8 cellular contexts compared by ENCODE assay signal in the genomic region with DNA sequence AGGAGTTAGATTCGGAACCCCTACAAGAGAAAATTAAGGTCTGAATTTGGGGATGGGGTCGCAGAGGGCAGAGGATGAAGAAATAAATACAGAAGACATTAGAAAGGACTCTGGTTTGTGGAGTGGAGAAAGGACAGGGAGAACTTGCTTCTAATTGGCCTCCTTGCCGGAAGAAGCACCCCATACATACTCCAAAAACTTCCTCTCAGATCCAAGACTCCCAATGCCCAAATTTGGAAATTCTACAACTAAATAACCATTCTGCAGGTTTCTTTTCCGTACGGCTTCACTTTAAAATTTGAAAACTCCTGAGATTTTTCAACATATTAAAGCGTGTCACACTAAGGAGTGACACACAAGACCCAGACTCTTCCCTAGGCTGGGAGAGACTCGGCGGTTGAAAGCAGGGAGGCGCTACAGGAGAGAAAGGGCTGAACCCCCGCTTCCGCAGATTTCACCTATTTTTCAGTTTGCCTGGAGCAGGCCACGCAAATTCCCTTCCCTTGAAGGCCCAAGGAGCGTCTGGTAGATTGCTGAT. TPM values are rescaled to one million over a fixed set of nuclear protein-coding genes. Genes with fewer than 3 reads are reported as not detected.
DNase-seq lines count a peak whose midpoint lies in the region; ATAC-seq and TF ChIP-seq lines count a peak whose summit lies in the region.

No MANE protein-coding gene starts in this region.

- H3K36me3 Mint-ChIP-seq in Caco-2 (ENCODE audit: insufficient read depth, unreplicated experiment), result peaks cover 58% of the 10 kb centered on the region
- H3K36me3 Mint-ChIP-seq in activated CD8-positive, alpha-beta T cell treated with anti-CD3 and anti-CD28 coated beads for 36 hours (ENCODE audit: low read depth), result peaks cover 59% of the 10 kb centered on the region

- H3K36me3 ChIP-seq in Caco-2 (ENCODE audit: control insufficient read depth, insufficient read depth, low read length), result peaks cover 7% of the 10 kb centered on the region; the same call in 1 of the 2 replicates

- H3K4me3 Mint-ChIP-seq in Caco-2 (ENCODE audit: unreplicated experiment), result peak overlapping the region; percentile 85
- H3K4me3 Mint-ChIP-seq in activated CD8-positive, alpha-beta T cell treated with anti-CD3 and anti-CD28 coated beads for 36 hours, result peak overlapping the region; percentile 90

- CTCF ChIA-PET in Caco-2 (lab: Charles Lee), result no interaction called here
- CTCF ChIA-PET in activated CD8-positive, alpha-beta T cell treated with anti-CD3 and anti-CD28 coated beads for 36 hours (lab: Charles Lee), result no interaction called here

- no peak for TF ChIP-seq CTCF in Caco-2 (IDR thresholded peaks at IDR 0.05; ENCODE audit: insufficient read depth in 1 of 2, low read depth in 1 of 2, low read length in 1 of 2, severe bottlenecking in 1 of 2, unreplicated experiment in 1 of 2)
- TF ChIP-seq CTCF in activated CD8-positive, alpha-beta T cell treated with anti-CD3 and anti-CD28 coated beads for 36 hours (IDR thresholded peaks at IDR 0.05), result no peak

- H3K9me3 Mint-ChIP-seq in Caco-2 (ENCODE audit: unreplicated experiment), result no peaks in the 10 kb centered on the region
- no peaks in the 10 kb centered on the region for H3K9me3 Mint-ChIP-seq in activated CD8-positive, alpha-beta T cell treated with anti-CD3 and anti-CD28 coated beads for 36 hours

- ATAC-seq in HG02759 (IDR thresholded peaks at IDR 0.05; ENCODE audit: unreplicated experiment), result peak; percentile 0
- ATAC-seq in activated CD8-positive, alpha-beta T cell treated with anti-CD3 and anti-CD28 coated beads for 36 hours, result peak; percentile 6
- ATAC-seq in HG03159 (IDR thresholded peaks at IDR 0.05; ENCODE audit: unreplicated experiment), result no peak
- ATAC-seq in GM19328 (IDR thresholded peaks at IDR 0.05; ENCODE audit: unreplicated experiment), result no peak

- POLR2A ChIA-PET in Caco-2 (lab: Charles Lee), result no interaction called here
- POLR2A ChIA-PET in activated CD8-positive, alpha-beta T cell treated with anti-CD3 and anti-CD28 coated beads for 36 hours (lab: Charles Lee), result interaction anchor here (0.6 kb wide), 1 partner anchor 23 kb away, joined by 3 read pairs; no protein-coding TSS in a partner anchor

- H3K4me3 ChIP-seq in Caco-2 (ENCODE audit: low read depth, low read length), result peak overlapping the region; percentile 96
- H3K4me3 ChIP-seq in skeletal muscle cell (ENCODE audit: low read depth, low read length), result peak overlapping the region; percentile 99

- no peaks in the 10 kb centered on the region for H3K9me3 ChIP-seq in Caco-2

- H3K27me3 Mint-ChIP-seq in Caco-2 (ENCODE audit: insufficient read depth, unreplicated experiment), result no peaks in the 10 kb centered on the region
- H3K27me3 Mint-ChIP-seq in activated CD8-positive, alpha-beta T cell treated with anti-CD3 and anti-CD28 coated beads for 36 hours, result no peaks in the 10 kb centered on the region

- peaks cover 37% of the 10 kb centered on the region for H3K4me1 ChIP-seq in Caco-2

- DNase-seq in Caco-2 (no peak), hepatic stellate cell (ENCODE audit: low spot score) (peak; percentile 54), skeletal muscle cell (ENCODE audit: low read depth) (no peak), mesenteric fat pad (ENCODE audit: low spot score) (no peak)
- DNase-seq in activated CD8-positive, alpha-beta T cell treated with anti-CD3 and anti-CD28 coated beads for 36 hours, result no peak

- BruUV-seq in Caco-2 (replicated peaks; lab: Mats Ljungman, UMichigan), result TSS peak; percentile 68

- H3K27ac Mint-ChIP-seq in Caco-2 (ENCODE audit: unreplicated experiment), result peak overlapping the region; percentile 94
- H3K27ac Mint-ChIP-seq in activated CD8-positive, alpha-beta T cell treated with anti-CD3 and anti-CD28 coated beads for 36 hours, result peak overlapping the region; percentile 96

- peaks cover 36% of the 10 kb centered on the region for H3K4me1 Mint-ChIP-seq in Caco-2 (ENCODE audit: low read depth, unreplicated experiment)
- peaks cover 54% of the 10 kb centered on the region for H3K4me1 Mint-ChIP-seq in activated CD8-positive, alpha-beta T cell treated with anti-CD3 and anti-CD28 coated beads for 36 hours (ENCODE audit: low read depth)

- H3K27me3 ChIP-seq in Caco-2 (replicated peaks; ENCODE audit: control insufficient read depth, insufficient read depth, low read length), result no peaks in the 10 kb centered on the region

- intact Hi-C loops in Caco-2 (cut with micrococcal nuclease; ENCODE audit: unreplicated experiment), result loop anchor here (1.0 to 10.0 kb wide), 5 partner anchors 38 to 386 kb away; a partner anchor contains a TSS
- intact Hi-C loops in activated CD8-positive, alpha-beta T cell treated with anti-CD3 and anti-CD28 coated beads for 36 hours (cut with micrococcal nuclease), result no loop called here

RNA-seq across cellular contexts. Expression of a gene that starts 0.5 kb away (rescaled TPM):
- total RNA-seq in Caco-2 (2022) (12.6 and 13.4 TPM in 2 replicates), mesenteric fat pad (5.2 TPM)
- total RNA-seq in activated CD8-positive, alpha-beta T cell treated with anti-CD3 and anti-CD28 coated beads for 36 hours, result 1 to 10 TPM; 4.2 to 5.6 TPM

RNA-seq across cellular contexts. Expression of a gene that starts 0.9 kb away (rescaled TPM):
- 1,305 and 1,418 TPM in 2 replicates for total RNA-seq in Caco-2 (2022)
- 1,000 to 10,000 TPM; 1,457 to 1,492 TPM for total RNA-seq in activated CD8-positive, alpha-beta T cell treated with anti-CD3 and anti-CD28 coated beads for 36 hours
- total RNA-seq in mesenteric fat pad, result 706 TPM

RNA-seq across cellular contexts. Expression of a gene that starts 37.4 kb away (rescaled TPM):
- total RNA-seq in Caco-2 (2022) (37.6 and 42.7 TPM in 2 replicates), mesenteric fat pad (19.5 TPM)
- total RNA-seq in activated CD8-positive, alpha-beta T cell treated with anti-CD3 and anti-CD28 coated beads for 36 hours, result 10 to 100 TPM; 50.5 to 51.1 TPM

Comparison
In these comparisons a context has a peak if more than half of its experiments do, and no peak if none do; other contexts are left out.
1. ATAC-seq: peak in HG02759 (single experiment) and activated CD8-positive, alpha-beta T cell treated with anti-CD3 and anti-CD28 coated beads for 36 hours (single experiment); none in HG03159 (single experiment) and GM19328 (single experiment).